ENCODE assay signal across 1 cellular context in the genomic region with DNA sequence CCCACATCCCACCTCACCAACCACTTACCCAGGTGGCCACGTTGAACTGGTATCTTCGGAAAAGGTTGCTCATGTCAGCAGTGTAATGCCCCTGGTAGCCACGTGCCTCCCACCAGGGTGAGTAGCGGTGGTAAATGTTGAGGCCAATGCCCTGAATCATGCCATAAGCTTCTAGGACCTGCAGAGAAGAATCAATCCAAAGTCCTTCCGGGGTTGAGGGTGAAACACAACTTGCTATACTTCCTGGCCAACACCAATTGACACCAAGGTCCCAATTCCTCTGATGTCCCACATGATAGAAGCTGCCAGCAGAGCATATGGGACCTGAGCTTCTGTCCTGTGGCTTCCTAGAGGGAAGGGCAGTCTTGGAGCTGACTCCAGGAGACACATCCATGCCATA.
TF ChIP-seq lines count a peak whose summit lies in the region.

No MANE protein-coding gene starts in this region.

TF ChIP-seq in K562, 482 proteins besides CTCF, POLR2A, EP300 and RAD21:
- no peak for TF ChIP-seq SOX6 (IDR thresholded peaks at IDR 0.05)
- peak; percentile 22; the same call in 1 of the 2 replicates for TF ChIP-seq GABPB1 (CRISPR knock-in tag; IDR thresholded peaks at IDR 0.05)
- TF ChIP-seq TBP (optimal IDR thresholded peaks at IDR 0.05; ENCODE audit: low read depth, low read length), result no peak
- no peak for TF ChIP-seq MCM5 (IDR thresholded peaks at IDR 0.05; ENCODE audit: low read depth)
- peak; percentile 79 for TF ChIP-seq NR2C1 (IDR thresholded peaks at IDR 0.05)
- peak; percentile 87 for TF ChIP-seq NR2C1 (tag; IDR thresholded peaks at IDR 0.05)
- peak; percentile 38; the same call in 1 of the 2 replicates for TF ChIP-seq NR2C2 (CRISPR knock-in tag; IDR thresholded peaks at IDR 0.05)
- peak; percentile 47; the same call in 1 of the 2 replicates for TF ChIP-seq NR2C2 (tag; IDR thresholded peaks at IDR 0.05)
- TF ChIP-seq NCOR1 (IDR thresholded peaks at IDR 0.05), result no peak
- TF ChIP-seq ZNF780A (CRISPR knock-in tag; IDR thresholded peaks at IDR 0.05), result no peak
- no peak for TF ChIP-seq TGIF2 (CRISPR knock-in tag; IDR thresholded peaks at IDR 0.05)
